In the genomic region with DNA sequence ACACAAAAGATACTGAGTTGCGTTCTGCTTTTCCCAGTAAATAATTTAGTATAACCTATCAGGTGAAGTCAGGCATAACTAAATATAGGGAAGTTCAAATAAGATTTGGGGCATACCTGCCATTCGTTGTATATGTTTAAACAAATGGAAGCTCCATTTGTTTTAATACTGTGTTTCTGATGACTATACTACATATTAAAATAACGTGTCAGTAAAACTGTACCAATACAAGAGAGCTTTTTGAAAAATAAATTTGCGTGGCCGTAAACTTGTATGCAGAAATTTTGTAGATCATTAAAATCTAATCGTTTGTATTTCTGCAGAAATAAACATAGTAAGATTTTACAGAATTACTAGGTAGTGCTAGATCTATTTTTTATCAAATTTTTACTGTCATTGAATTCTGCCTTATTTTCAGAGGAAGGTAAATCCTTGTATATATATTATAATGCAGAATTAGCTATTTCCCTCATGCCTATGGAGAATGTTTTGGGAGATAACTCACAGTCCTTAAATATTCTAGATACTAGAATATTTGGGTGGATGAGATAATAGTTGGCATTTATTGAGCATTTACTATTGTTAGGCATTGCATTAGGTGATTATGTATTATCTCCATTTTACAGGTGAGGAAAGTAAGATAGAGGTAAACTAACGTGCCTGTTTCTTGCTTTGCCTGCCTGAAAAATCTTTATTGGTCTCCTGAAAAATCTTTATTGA, we compare ENCODE assay signal across 9 cellular contexts. TPM values are rescaled to one million over a fixed set of nuclear protein-coding genes. Genes with fewer than 3 reads are reported as not detected.
A peak's percentile ranks its signal among the peaks of the same experiment; 100 is the strongest.
DNase-seq lines count a peak whose midpoint lies in the region; ATAC-seq and TF ChIP-seq lines count a peak whose summit lies in the region.
"Had no signal": no experiment of that assay in that cellular context is flagged by ENCODE, and none has a peak within 500 bp of the region (broad histone marks: within the 10 kb centered on the region; RNA-seq: fewer than 3 reads in every experiment).

No MANE protein-coding gene starts in this region.

- ATAC-seq in left cardiac atrium (no peak), memory B cell (ENCODE audit: low read depth) (no peak), GM19351 (IDR thresholded peaks at IDR 0.05; ENCODE audit: unreplicated experiment) (no peak)

- DNase-seq in left ventricle myocardium inferior, result no peak
- no peak for DNase-seq in left cardiac atrium
- DNase-seq in astrocyte of the spinal cord (ENCODE audit: low read depth, low spot score), result no peak
- no peak for DNase-seq in memory B cell (ENCODE audit: low spot score in 2 of 2)
- no peak for DNase-seq in uterus
- DNase-seq in GM10266 (ENCODE audit: extremely low spot score), result no peak
- no peak for DNase-seq in kidney glomerular epithelial cell (lab: John Stamatoyannopoulos, UW)
- DNase-seq: NCI-H1930 had no signal

- no peak for TF ChIP-seq CTCF in left ventricle myocardium inferior (IDR thresholded peaks at IDR 0.05; ENCODE audit: borderline replicate concordance)
- no peak for TF ChIP-seq CTCF in astrocyte of the spinal cord (IDR thresholded peaks at IDR 0.05; ENCODE audit: low read depth, low read length)
- TF ChIP-seq CTCF in uterus (IDR thresholded peaks at IDR 0.05), result no peak
- no peak for TF ChIP-seq CTCF in GM10266 (IDR thresholded peaks at IDR 0.05; ENCODE audit: control insufficient read depth, insufficient read depth, low read depth, missing control alignments)

- H3K4me1 Mint-ChIP-seq in memory B cell, result peaks cover 27% of the 10 kb centered on the region

- peaks cover 59% of the 10 kb centered on the region for H3K4me1 ChIP-seq in left ventricle myocardium inferior
- no peaks in the 10 kb centered on the region for H3K4me1 ChIP-seq in uterus

- H3K9me3 Mint-ChIP-seq in memory B cell, result no peaks in the 10 kb centered on the region

- H3K9me3 ChIP-seq in left ventricle myocardium inferior (replicated peaks), result no peaks in the 10 kb centered on the region
- no peaks in the 10 kb centered on the region for H3K9me3 ChIP-seq in uterus

- H3K27me3 ChIP-seq in left ventricle myocardium inferior (ENCODE audit: low read depth), result no peaks in the 10 kb centered on the region
- H3K27me3 ChIP-seq in uterus, result no peaks in the 10 kb centered on the region

- H3K36me3 ChIP-seq in left ventricle myocardium inferior, result no peaks in the 10 kb centered on the region
- H3K36me3 ChIP-seq in uterus, result no peaks in the 10 kb centered on the region

- intact Hi-C loops in left ventricle myocardium inferior (cut with micrococcal nuclease) (no loop called here), left cardiac atrium (cut with DNase I) (no loop called here), uterus (cut with DNase I; ENCODE audit: low total_unique reads) (no loop called here)

- H3K36me3 Mint-ChIP-seq in memory B cell, result peaks cover 13% of the 10 kb centered on the region

- H3K27ac ChIP-seq in left ventricle myocardium inferior (replicated peaks), result no peak overlapping the region
- H3K27ac ChIP-seq in uterus, result no peak overlapping the region

- H3K27ac Mint-ChIP-seq in memory B cell, result peak overlapping the region; percentile 35

- no peak for TF ChIP-seq POLR2A in uterus (IDR thresholded peaks at IDR 0.05)

- in situ Hi-C loops in astrocyte of the spinal cord (cut with HindIII; ENCODE audit: low sequenced_read_pairs), result no loop called here

- H3K4me3 ChIP-seq in left ventricle myocardium inferior (peak overlapping the region; percentile 85), astrocyte of the spinal cord (ENCODE audit: low read depth, low read length) (peak overlapping the region; percentile 68), uterus (peak overlapping the region; percentile 61 to 81)

- peak overlapping the region; percentile 68 for H3K4me3 Mint-ChIP-seq in memory B cell

- no peaks in the 10 kb centered on the region for H3K27me3 Mint-ChIP-seq in memory B cell

RNA-seq across cellular contexts. Expression of gene SCFD1, which starts 1.5 kb away (rescaled TPM):
- 34.8 TPM for total RNA-seq in left ventricle myocardium inferior
- total RNA-seq in left cardiac atrium, result 10 to 100 TPM; 42.4 to 52.8 TPM
- total RNA-seq in uterus, result 100 to 1,000 TPM in 3 of 4 donors, 10 to 100 TPM in 1; 99.9 to 291 (median 160) TPM
